Comparison of ENCODE assay signal across 24 cellular contexts in genomic region chr4:155657169-155657568, GRCh38.
"Had no signal": no experiment of that assay in that cellular context is flagged by ENCODE, and none has a peak within 500 bp of the region (broad histone marks: within the 10 kb centered on the region; RNA-seq: fewer than 3 reads in every experiment).

No MANE protein-coding gene starts in this region.

- DNase-seq: activated CD4-positive, alpha-beta T cell treated with anti-CD3 and anti-CD28 coated beads for 36 hours; activated CD4-positive, alpha-beta T cell treated with anti-CD3 and anti-CD28 coated beads, Interleukin-2, amount 50 U/mL, for 4 hours; activated CD4-positive, CD25-positive, alpha-beta regulatory T cell; activated naive CD4-positive, alpha-beta T cell treated with anti-CD3 and anti-CD28 coated beads for 36 hours; activated naive CD8-positive, alpha-beta T cell treated with anti-CD3 and anti-CD28 coated beads for 36 hours; activated T-cell treated with anti-CD3 and anti-CD28 coated beads for 4 hours; activated T-cell treated with anti-CD3 and anti-CD28 coated beads, Interleukin-2, amount 50 U/mL, for 72 hours; cerebellar nuclear complex; colonic mucosa; effector CD8-positive, alpha-beta T cell; erythroblast; gastrocnemius medialis; glutamatergic neuron; left ventricle myocardium inferior; posterior cingulate gyrus; right cardiac atrium; spleen; stimulated activated naive CD4-positive, alpha-beta T cell; tibial artery had no signal

- H3K36me3 ChIP-seq: ascending aorta, cardiac muscle cell, colonic mucosa, gastrocnemius medialis, left ventricle myocardium inferior, spleen, suprapubic skin, tibial artery had no signal

- H3K4me3 ChIP-seq: ascending aorta, cardiac muscle cell, colonic mucosa, gastrocnemius medialis, left ventricle myocardium inferior, lung, spleen, suprapubic skin, tibial artery had no signal

- ATAC-seq: activated CD4-positive, alpha-beta T cell treated with anti-CD3 and anti-CD28 coated beads for 36 hours; activated T-cell treated with anti-CD3 and anti-CD28 coated beads, Interleukin-2, amount 50 U/mL, for 72 hours; gastrocnemius medialis; right cardiac atrium had no signal

- H3K4me1 ChIP-seq: ascending aorta, colonic mucosa, gastrocnemius medialis, spleen, suprapubic skin had no signal

- FAIRE-seq: islet of Langerhans had no signal

- H3K27me3 ChIP-seq: ascending aorta, cardiac muscle cell, colonic mucosa, gastrocnemius medialis, spleen, suprapubic skin, tibial artery had no signal

- H3K9me3 ChIP-seq: colonic mucosa, gastrocnemius medialis, suprapubic skin, tibial artery had no signal
